8 cellular contexts compared by ENCODE assay signal in the genomic region with DNA sequence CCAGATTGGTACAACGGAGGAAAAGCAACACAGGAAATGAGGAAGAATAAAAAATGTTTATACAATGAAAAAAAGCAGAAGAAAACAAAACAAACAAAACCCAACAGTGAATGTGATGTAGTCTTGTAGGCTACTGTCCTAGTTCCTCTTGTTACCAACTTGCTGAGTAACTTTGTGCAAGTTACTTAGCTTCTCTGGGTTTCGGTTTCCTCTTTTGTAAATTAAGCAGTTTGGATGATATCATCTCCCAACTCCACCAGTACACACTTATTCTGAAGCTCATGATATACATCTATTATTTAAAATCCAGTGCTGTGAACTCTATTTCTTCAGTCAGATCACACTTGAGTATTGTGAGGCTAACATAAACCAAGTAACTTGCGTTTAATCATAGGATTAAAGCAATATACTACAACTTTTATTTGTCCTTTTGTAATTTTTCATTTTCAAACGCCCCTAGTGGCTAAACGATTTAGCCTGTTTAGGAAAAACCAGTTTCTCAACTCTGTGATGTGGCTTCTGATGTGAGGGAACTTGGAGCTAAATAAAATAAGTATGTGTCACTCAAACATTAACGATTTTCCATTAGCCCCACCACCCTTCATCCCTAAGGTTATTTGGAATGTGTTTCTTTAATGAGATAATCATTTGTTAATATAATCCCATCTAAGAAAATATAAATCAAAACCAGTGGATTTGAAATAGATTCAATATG. TPM values are rescaled to one million over a fixed set of nuclear protein-coding genes. Genes with fewer than 3 reads are reported as not detected.
A peak's percentile ranks its signal among the peaks of the same experiment; 100 is the strongest.
DNase-seq lines count a peak whose midpoint lies in the region; ATAC-seq, FAIRE-seq and TF ChIP-seq lines count a peak whose summit lies in the region.

No MANE protein-coding gene starts in this region.

- peak overlapping the region; percentile 98 for H3K4me2 ChIP-seq in BLaER1

- no CpG with 5 or more reads among the region's 6 CpGs for WGBS in mesodermal cell (ENCODE audit: insufficient coverage in 2 of 2), 2 experiments

- H3K9me3 ChIP-seq in BLaER1 (no peaks in the 10 kb centered on the region; the same call in 1 of the 2 replicates), mesodermal cell (ENCODE audit: control insufficient read depth, low read length) (no peaks in the 10 kb centered on the region)

- H3K4me3 ChIP-seq in BLaER1: no peak overlapping the region
- peak overlapping the region; percentile 4 for H3K4me3 ChIP-seq in bronchial epithelial cell (ENCODE audit: low read depth, low read length)
- no peak overlapping the region for H3K4me3 ChIP-seq in mesodermal cell (ENCODE audit: extremely low read depth, insufficient read depth, low read length, poor library complexity, severe bottlenecking)
- H3K4me3 ChIP-seq in H7 (ENCODE audit: insufficient read depth, low read depth, low read length): no peak overlapping the region

- H3K27me3 ChIP-seq in BLaER1 (no peaks in the 10 kb centered on the region), bronchial epithelial cell (ENCODE audit: control insufficient read depth, insufficient read depth, low read length) (no peaks in the 10 kb centered on the region), H7 (ENCODE audit: control insufficient read depth, insufficient read depth, low read length) (no peaks in the 10 kb centered on the region)

- peak overlapping the region; percentile 100 for H3K27ac ChIP-seq in BLaER1
- H3K27ac ChIP-seq in mesodermal cell (ENCODE audit: low read depth, low read length, severe bottlenecking): peak overlapping the region; percentile 100

- DNase-seq in NOMO-1 treated with DMSO at 0.1 percent for 48 hours (lab: John Stamatoyannopoulos, UW; ENCODE audit: unreplicated experiment): peak; percentile 96
- peak; percentile 87 for DNase-seq in bronchial epithelial cell (ENCODE audit: low read depth)
- DNase-seq in OCI-M2 (lab: John Stamatoyannopoulos, UW; ENCODE audit: unreplicated experiment): no peak
- no peak for DNase-seq in H7
- no peak for DNase-seq in stimulated activated CD4-positive, alpha-beta T cell treated with anti-CD3 and anti-CD28 coated beads, Interleukin-2, amount 100 ng/mL, for 48 hours

- peaks cover 64% of the 10 kb centered on the region for H3K4me1 ChIP-seq in BLaER1
- peaks cover 16% of the 10 kb centered on the region for H3K4me1 ChIP-seq in mesodermal cell (ENCODE audit: control insufficient read depth, insufficient read depth, low read length, poor library complexity, severe bottlenecking)

- H4K20me1 ChIP-seq in BLaER1: peaks cover 15% of the 10 kb centered on the region

- TF ChIP-seq CTCF in bronchial epithelial cell (IDR thresholded peaks at IDR 0.05; ENCODE audit: insufficient read depth, low read length, severe bottlenecking): peak; percentile 55

- no peak for FAIRE-seq in bronchial epithelial cell (lab: Jason Lieb, UNC)

- peak; percentile 17 for ATAC-seq in GM18907 (IDR thresholded peaks at IDR 0.05; ENCODE audit: unreplicated experiment)

- peak overlapping the region; percentile 99 for H3K9ac ChIP-seq in BLaER1

- H3K36me3 ChIP-seq in BLaER1 (peaks cover 23% of the 10 kb centered on the region), bronchial epithelial cell (ENCODE audit: control insufficient read depth, insufficient read depth, low read length) (peaks cover 5% of the 10 kb centered on the region), mesodermal cell (ENCODE audit: control insufficient read depth, insufficient read depth, low read length) (peaks cover 9% of the 10 kb centered on the region), H7 (replicated peaks; ENCODE audit: control insufficient read depth, insufficient read depth, low read length) (peaks cover 1% of the 10 kb centered on the region)

RNA-seq across cellular contexts. Expression of a gene that starts 1.4 kb away (rescaled TPM):
- total RNA-seq in bronchial epithelial cell: 10.8 and 11.4 TPM in 2 replicates
- 27.2 TPM for polyA plus RNA-seq in mesodermal cell (2013, experiment 1 of 2)
- polyA plus RNA-seq in mesodermal cell (2013, experiment 2 of 2): 24.0 TPM
- 17.9 and 21.7 TPM in 2 replicates for total RNA-seq in H7 (2014; rRNA removed; shearing (Covaris generic))

RNA-seq across cellular contexts. Expression of a gene that starts 18.2 kb away (rescaled TPM):
- total RNA-seq in bronchial epithelial cell: 13.4 and 32.8 TPM in 2 replicates
- 36.5 TPM for polyA plus RNA-seq in mesodermal cell (2013, experiment 1 of 2)
- 33.3 TPM for polyA plus RNA-seq in mesodermal cell (2013, experiment 2 of 2)
- total RNA-seq in H7 (2014; rRNA removed; shearing (Covaris generic)): 43.4 and 47.2 TPM in 2 replicates

Comparison
In these comparisons a context has a peak if more than half of its experiments do, and no peak if none do; other contexts are left out.
1. DNase-seq: peak in NOMO-1 treated with DMSO at 0.1 percent for 48 hours (single experiment) and bronchial epithelial cell (single experiment); none in OCI-M2 (single experiment), H7 (single experiment) and stimulated activated CD4-positive, alpha-beta T cell treated with anti-CD3 and anti-CD28 coated beads, Interleukin-2, amount 100 ng/mL, for 48 hours (0 of 2).